ENCODE assay signal across 15 cellular contexts in genomic region chr2:123468071-123468470, GRCh38.
DNase-seq lines count a peak whose midpoint lies in the region; ATAC-seq and TF ChIP-seq lines count a peak whose summit lies in the region.
"Had no signal": no experiment of that assay in that cellular context is flagged by ENCODE, and none has a peak within 500 bp of the region (broad histone marks: within the 10 kb centered on the region; RNA-seq: fewer than 3 reads in every experiment).

No MANE protein-coding gene starts in this region.

- H3K9me3 Mint-ChIP-seq in neural progenitor cell = peaks cover 18% of the 10 kb centered on the region

- no peaks in the 10 kb centered on the region for H3K79me2 ChIP-seq in OCI-LY3 (ENCODE audit: low read length)
- no peaks in the 10 kb centered on the region for H3K79me2 ChIP-seq in neural progenitor cell (ENCODE audit: low read depth)

- peaks cover under 1% of the 10 kb centered on the region for H3K36me3 Mint-ChIP-seq in neural progenitor cell
- H3K36me3 Mint-ChIP-seq: CD8-positive, alpha-beta memory T cell had no signal

- H3K27ac ChIP-seq in OCI-LY3 (ENCODE audit: low read length) (peak overlapping the region; percentile 35), neural progenitor cell (no peak overlapping the region), suprapubic skin (no peak overlapping the region)
- H3K27ac ChIP-seq: HL-60 had no signal

- no peak overlapping the region for H3K4me3 Mint-ChIP-seq in neural progenitor cell
- H3K4me3 Mint-ChIP-seq: CD8-positive, alpha-beta memory T cell; GM23338 had no signal

- no peak for ATAC-seq in HG03439 (IDR thresholded peaks at IDR 0.05; ENCODE audit: unreplicated experiment)
- ATAC-seq: GM23338 had no signal

- H3K27me3 Mint-ChIP-seq in neural progenitor cell (ENCODE audit: insufficient read depth, low read depth) = no peaks in the 10 kb centered on the region
- H3K27me3 Mint-ChIP-seq: CD8-positive, alpha-beta memory T cell had no signal

- H3K27ac Mint-ChIP-seq in neural progenitor cell = no peak overlapping the region
- H3K27ac Mint-ChIP-seq: CD8-positive, alpha-beta memory T cell; GM23338 had no signal

- H3K4me2 ChIP-seq in OCI-LY3 (ENCODE audit: low read length) (peak overlapping the region; percentile 16; the same call in 1 of the 2 replicates), neural progenitor cell (no peak overlapping the region)
- H3K4me2 ChIP-seq: GM23338 had no signal

- no peaks in the 10 kb centered on the region for H3K27me3 ChIP-seq in OCI-LY3 (ENCODE audit: low read depth, low read length)
- H3K27me3 ChIP-seq in neural progenitor cell = no peaks in the 10 kb centered on the region
- H3K27me3 ChIP-seq in suprapubic skin = no peaks in the 10 kb centered on the region

- peak; percentile 41 for TF ChIP-seq CTCF in OCI-LY3 (IDR thresholded peaks at IDR 0.05; ENCODE audit: low read depth, low read length)
- TF ChIP-seq CTCF in cardiac fibroblast (IDR thresholded peaks at IDR 0.05; ENCODE audit: low read depth, low read length) = no peak
- TF ChIP-seq CTCF in neural progenitor cell (IDR thresholded peaks at IDR 0.05) = peak; percentile 4
- TF ChIP-seq CTCF in suprapubic skin (IDR thresholded peaks at IDR 0.05) = no peak

- no peaks in the 10 kb centered on the region for H3K36me3 ChIP-seq in OCI-LY3 (replicated peaks; ENCODE audit: low read depth, low read length)
- H3K36me3 ChIP-seq in neural progenitor cell = no peaks in the 10 kb centered on the region
- H3K36me3 ChIP-seq in suprapubic skin = no peaks in the 10 kb centered on the region

- H3K9ac ChIP-seq in OCI-LY3 (ENCODE audit: low read length) (no peak overlapping the region), neural progenitor cell (no peak overlapping the region)

- peak; percentile 1 for DNase-seq in HK-2 (ENCODE audit: unreplicated experiment)
- DNase-seq in cardiac fibroblast (ENCODE audit: low read depth in 2 of 2) = peak; percentile 23 to 26
- DNase-seq in neural progenitor cell (ENCODE audit: low spot score) = no peak
- no peak for DNase-seq in suprapubic skin (ENCODE audit: low spot score in 2 of 2)
- DNase-seq in NCI-H1930 (lab: John Stamatoyannopoulos, UW) = no peak
- DNase-seq: CD8-positive, alpha-beta memory T cell; KG1; NCI-H1105; NCI-H2029; NCI-H510A treated with DMSO at 0.1 percent for 48 hours; SIG-M5 had no signal

- no peaks in the 10 kb centered on the region for H3K4me1 Mint-ChIP-seq in neural progenitor cell
- H3K4me1 Mint-ChIP-seq: CD8-positive, alpha-beta memory T cell; GM23338 had no signal

- TF ChIP-seq EP300 in suprapubic skin (IDR thresholded peaks at IDR 0.05) = no peak

- WGBS in suprapubic skin = no CpG with 5 or more reads among the region's 1 CpG

- H3K4me3 ChIP-seq in OCI-LY3 (ENCODE audit: low read length) (no peak overlapping the region), cardiac fibroblast (replicated peaks in 1 of 2; ENCODE audit: low read depth in 2 of 2, low read length in 2 of 2) (no peak overlapping the region), neural progenitor cell (no peak overlapping the region), suprapubic skin (no peak overlapping the region)
- H3K4me3 ChIP-seq: GM23338 had no signal

- H3K9me3 ChIP-seq in OCI-LY3 (ENCODE audit: insufficient read depth, low read length) (no peaks in the 10 kb centered on the region), neural progenitor cell (ENCODE audit: low read depth) (peaks cover 4% of the 10 kb centered on the region), suprapubic skin (peaks cover 3% of the 10 kb centered on the region)

- H4K20me1 ChIP-seq in OCI-LY3 (ENCODE audit: insufficient read depth, low read length) (no peaks in the 10 kb centered on the region), neural progenitor cell (ENCODE audit: low read depth) (no peaks in the 10 kb centered on the region)

- peaks cover 11% of the 10 kb centered on the region for H3K4me1 ChIP-seq in OCI-LY3 (ENCODE audit: low read length)
- H3K4me1 ChIP-seq in neural progenitor cell = no peaks in the 10 kb centered on the region
- H3K4me1 ChIP-seq in suprapubic skin = no peaks in the 10 kb centered on the region

- TF ChIP-seq POLR2A in suprapubic skin (IDR thresholded peaks at IDR 0.05) = no peak

- H3F3A ChIP-seq in neural progenitor cell (ENCODE audit: low read depth) = no peaks in the 10 kb centered on the region

- H2AFZ ChIP-seq in OCI-LY3 (ENCODE audit: low read depth, low read length) (peak overlapping the region; percentile 22; the same call in 1 of the 2 replicates), neural progenitor cell (replicated peaks) (no peak overlapping the region)
- H2AFZ ChIP-seq: GM23338 had no signal

Comparison
In these comparisons a context has a peak if more than half of its experiments do, and no peak if none do; other contexts are left out.
1. DNase-seq: peak in HK-2 (single experiment) and cardiac fibroblast (2 of 2); none in neural progenitor cell (single experiment), suprapubic skin (0 of 2) and NCI-H1930 (0 of 2).
2. CTCF ChIP-seq: peak in OCI-LY3 (single experiment) and neural progenitor cell (single experiment); none in cardiac fibroblast (single experiment) and suprapubic skin (0 of 2).